In the genomic region with DNA sequence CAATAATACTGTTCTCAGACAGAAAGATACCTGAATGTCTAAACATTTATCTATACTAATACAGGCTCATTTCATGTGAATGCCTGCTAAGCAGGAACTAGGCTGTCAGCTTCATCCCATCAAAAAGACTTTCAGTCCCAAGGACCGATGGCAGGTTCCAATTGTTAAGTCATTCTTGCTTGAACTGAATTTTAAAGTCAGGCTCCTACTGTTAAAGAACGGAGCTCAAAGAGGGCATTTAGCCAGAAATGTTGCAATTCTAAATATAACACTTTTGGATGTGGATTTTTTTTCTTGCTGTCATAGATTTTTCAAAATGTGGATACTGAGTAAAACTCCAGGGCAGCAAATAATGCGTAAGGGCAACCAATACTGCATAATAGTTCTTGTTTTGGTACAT, we compare ENCODE assay signal across 1 cellular context.
TF ChIP-seq lines count a peak whose summit lies in the region.

No MANE protein-coding gene starts in this region.

TF ChIP-seq in WTC11, 78 proteins besides CTCF, POLR2A, EP300 and RAD21 (continued from another document):
- TF ChIP-seq, protein P1, sequence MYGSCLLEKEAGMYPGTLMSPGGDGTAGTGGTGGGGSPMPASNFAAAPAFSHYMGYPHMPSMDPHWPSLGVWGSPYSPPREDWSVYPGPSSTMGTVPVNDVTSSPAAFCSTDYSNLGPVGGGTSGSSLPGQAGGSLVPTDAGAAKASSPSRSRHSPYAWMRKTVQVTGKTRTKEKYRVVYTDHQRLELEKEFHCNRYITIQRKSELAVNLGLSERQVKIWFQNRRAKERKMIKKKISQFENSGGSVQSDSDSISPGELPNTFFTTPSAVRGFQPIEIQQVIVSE (CRISPR knock-in tag; IDR thresholded peaks at IDR 0.05; ENCODE audit: borderline replicate concordance) = no peak
- TF ChIP-seq, protein P2, sequence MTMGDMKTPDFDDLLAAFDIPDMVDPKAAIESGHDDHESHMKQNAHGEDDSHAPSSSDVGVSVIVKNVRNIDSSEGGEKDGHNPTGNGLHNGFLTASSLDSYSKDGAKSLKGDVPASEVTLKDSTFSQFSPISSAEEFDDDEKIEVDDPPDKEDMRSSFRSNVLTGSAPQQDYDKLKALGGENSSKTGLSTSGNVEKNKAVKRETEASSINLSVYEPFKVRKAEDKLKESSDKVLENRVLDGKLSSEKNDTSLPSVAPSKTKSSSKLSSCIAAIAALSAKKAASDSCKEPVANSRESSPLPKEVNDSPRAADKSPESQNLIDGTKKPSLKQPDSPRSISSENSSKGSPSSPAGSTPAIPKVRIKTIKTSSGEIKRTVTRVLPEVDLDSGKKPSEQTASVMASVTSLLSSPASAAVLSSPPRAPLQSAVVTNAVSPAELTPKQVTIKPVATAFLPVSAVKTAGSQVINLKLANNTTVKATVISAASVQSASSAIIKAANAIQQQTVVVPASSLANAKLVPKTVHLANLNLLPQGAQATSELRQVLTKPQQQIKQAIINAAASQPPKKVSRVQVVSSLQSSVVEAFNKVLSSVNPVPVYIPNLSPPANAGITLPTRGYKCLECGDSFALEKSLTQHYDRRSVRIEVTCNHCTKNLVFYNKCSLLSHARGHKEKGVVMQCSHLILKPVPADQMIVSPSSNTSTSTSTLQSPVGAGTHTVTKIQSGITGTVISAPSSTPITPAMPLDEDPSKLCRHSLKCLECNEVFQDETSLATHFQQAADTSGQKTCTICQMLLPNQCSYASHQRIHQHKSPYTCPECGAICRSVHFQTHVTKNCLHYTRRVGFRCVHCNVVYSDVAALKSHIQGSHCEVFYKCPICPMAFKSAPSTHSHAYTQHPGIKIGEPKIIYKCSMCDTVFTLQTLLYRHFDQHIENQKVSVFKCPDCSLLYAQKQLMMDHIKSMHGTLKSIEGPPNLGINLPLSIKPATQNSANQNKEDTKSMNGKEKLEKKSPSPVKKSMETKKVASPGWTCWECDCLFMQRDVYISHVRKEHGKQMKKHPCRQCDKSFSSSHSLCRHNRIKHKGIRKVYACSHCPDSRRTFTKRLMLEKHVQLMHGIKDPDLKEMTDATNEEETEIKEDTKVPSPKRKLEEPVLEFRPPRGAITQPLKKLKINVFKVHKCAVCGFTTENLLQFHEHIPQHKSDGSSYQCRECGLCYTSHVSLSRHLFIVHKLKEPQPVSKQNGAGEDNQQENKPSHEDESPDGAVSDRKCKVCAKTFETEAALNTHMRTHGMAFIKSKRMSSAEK (CRISPR knock-in tag; IDR thresholded peaks at IDR 0.05; ENCODE audit: borderline replicate concordance) = no peak
- no peak for TF ChIP-seq KAT7 (CRISPR knock-in tag; IDR thresholded peaks at IDR 0.05; ENCODE audit: borderline replicate concordance)
